In the genomic region with DNA sequence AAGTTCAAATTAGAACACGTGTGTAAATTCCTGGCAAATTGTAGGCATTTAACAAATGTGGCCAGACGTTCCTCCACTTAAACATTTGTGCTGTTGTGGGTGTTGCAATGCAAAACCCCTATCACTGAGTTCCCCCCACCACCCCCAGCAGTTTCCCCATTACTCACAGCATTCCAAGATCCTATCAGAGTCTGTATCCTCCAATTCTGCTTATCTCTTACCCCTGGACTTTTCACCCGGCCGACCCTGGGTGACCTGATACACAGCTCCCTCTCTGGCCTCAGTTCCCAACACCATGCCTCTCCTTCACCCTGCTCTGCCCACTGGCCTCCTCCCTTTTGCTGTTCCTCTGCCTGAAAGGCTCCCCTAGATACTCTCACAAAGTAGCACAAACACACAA, we compare ENCODE assay signal across 1 cellular context.
TF ChIP-seq lines count a peak whose summit lies in the region.

No MANE protein-coding gene starts in this region.

TF ChIP-seq in WTC11, 78 proteins besides CTCF, POLR2A, EP300 and RAD21 (continued from another document):
- TF ChIP-seq, protein P1, sequence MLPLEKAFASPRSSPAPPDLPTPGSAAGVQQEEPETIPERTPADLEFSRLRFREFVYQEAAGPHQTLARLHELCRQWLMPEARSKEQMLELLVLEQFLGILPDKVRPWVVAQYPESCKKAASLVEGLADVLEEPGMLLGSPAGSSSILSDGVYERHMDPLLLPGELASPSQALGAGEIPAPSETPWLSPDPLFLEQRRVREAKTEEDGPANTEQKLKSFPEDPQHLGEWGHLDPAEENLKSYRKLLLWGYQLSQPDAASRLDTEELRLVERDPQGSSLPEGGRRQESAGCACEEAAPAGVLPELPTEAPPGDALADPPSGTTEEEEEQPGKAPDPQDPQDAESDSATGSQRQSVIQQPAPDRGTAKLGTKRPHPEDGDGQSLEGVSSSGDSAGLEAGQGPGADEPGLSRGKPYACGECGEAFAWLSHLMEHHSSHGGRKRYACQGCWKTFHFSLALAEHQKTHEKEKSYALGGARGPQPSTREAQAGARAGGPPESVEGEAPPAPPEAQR (CRISPR knock-in tag; IDR thresholded peaks at IDR 0.05), result no peak
- TF ChIP-seq CREM (CRISPR knock-in tag; IDR thresholded peaks at IDR 0.05) (no peak), FOXK1 (CRISPR knock-in tag; IDR thresholded peaks at IDR 0.05) (no peak), GRHL2 (CRISPR knock-in tag; IDR thresholded peaks at IDR 0.05; ENCODE audit: insufficient replicate concordance, severe bottlenecking) (no peak), ZNF396 (CRISPR knock-in tag; IDR thresholded peaks at IDR 0.05; ENCODE audit: borderline replicate concordance) (no peak)
- TF ChIP-seq, protein P2, sequence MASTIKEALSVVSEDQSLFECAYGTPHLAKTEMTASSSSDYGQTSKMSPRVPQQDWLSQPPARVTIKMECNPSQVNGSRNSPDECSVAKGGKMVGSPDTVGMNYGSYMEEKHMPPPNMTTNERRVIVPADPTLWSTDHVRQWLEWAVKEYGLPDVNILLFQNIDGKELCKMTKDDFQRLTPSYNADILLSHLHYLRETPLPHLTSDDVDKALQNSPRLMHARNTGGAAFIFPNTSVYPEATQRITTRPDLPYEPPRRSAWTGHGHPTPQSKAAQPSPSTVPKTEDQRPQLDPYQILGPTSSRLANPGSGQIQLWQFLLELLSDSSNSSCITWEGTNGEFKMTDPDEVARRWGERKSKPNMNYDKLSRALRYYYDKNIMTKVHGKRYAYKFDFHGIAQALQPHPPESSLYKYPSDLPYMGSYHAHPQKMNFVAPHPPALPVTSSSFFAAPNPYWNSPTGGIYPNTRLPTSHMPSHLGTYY (CRISPR knock-in tag; IDR thresholded peaks at IDR 0.05), result no peak
- TF ChIP-seq, protein P3, sequence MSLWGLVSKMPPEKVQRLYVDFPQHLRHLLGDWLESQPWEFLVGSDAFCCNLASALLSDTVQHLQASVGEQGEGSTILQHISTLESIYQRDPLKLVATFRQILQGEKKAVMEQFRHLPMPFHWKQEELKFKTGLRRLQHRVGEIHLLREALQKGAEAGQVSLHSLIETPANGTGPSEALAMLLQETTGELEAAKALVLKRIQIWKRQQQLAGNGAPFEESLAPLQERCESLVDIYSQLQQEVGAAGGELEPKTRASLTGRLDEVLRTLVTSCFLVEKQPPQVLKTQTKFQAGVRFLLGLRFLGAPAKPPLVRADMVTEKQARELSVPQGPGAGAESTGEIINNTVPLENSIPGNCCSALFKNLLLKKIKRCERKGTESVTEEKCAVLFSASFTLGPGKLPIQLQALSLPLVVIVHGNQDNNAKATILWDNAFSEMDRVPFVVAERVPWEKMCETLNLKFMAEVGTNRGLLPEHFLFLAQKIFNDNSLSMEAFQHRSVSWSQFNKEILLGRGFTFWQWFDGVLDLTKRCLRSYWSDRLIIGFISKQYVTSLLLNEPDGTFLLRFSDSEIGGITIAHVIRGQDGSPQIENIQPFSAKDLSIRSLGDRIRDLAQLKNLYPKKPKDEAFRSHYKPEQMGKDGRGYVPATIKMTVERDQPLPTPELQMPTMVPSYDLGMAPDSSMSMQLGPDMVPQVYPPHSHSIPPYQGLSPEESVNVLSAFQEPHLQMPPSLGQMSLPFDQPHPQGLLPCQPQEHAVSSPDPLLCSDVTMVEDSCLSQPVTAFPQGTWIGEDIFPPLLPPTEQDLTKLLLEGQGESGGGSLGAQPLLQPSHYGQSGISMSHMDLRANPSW (CRISPR knock-in tag; conservative IDR thresholded peaks at IDR 0.05; ENCODE audit: low read depth), result no peak
- TF ChIP-seq, protein P4, sequence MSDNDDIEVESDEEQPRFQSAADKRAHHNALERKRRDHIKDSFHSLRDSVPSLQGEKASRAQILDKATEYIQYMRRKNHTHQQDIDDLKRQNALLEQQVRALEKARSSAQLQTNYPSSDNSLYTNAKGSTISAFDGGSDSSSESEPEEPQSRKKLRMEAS (CRISPR knock-in tag; IDR thresholded peaks at IDR 0.05), result no peak
- TF ChIP-seq, protein P5, sequence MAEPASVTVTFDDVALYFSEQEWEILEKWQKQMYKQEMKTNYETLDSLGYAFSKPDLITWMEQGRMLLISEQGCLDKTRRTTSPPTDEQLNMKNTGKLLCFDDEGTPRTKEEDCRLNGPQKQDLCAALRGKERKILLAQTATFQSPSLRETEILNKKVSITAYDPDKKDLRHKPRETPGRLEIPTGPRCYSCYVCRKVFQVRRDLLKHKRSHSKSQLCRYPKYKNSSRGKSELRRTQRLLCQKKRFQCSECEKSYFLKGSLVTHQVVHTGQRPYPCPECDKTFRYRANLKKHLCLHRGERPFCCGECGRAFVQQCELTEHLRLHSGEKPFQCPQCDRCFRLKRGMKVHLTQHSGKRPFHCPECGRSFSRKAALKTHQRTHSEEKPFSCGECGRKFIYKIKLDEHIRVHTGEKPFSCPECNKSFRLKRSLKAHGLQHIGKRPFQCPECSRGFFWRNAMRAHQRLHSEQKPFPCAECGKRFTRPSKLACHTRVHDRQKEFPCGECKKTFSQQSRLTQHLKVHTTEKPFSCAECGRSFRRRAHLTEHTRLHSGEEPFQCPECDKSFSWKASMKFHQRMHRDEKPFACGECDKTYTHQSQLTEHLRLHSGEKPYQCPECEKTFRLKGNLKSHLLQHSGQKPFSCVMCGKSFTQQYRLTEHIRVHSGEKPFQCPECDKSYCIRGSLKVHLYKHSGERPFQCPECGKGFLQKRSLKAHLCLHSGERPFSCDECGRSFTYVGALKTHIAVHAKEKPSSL (CRISPR knock-in tag; conservative IDR thresholded peaks at IDR 0.05), result no peak
